1 cellular context compared by ENCODE assay signal in genomic region chr1:157073944-157074685, GRCh38.
TF ChIP-seq lines count a peak whose summit lies in the region.

No MANE protein-coding gene starts in this region.

TF ChIP-seq in HEK293, 187 proteins besides CTCF, POLR2A, EP300 and RAD21 (continued from another document):
- TF ChIP-seq HIC1 (tag by site-specific recombination; IDR thresholded peaks at IDR 0.05), result no peak
- TF ChIP-seq KLF7 (tag by site-specific recombination; IDR thresholded peaks at IDR 0.05; ENCODE audit: borderline replicate concordance), result no peak
- TF ChIP-seq, protein P1, sequence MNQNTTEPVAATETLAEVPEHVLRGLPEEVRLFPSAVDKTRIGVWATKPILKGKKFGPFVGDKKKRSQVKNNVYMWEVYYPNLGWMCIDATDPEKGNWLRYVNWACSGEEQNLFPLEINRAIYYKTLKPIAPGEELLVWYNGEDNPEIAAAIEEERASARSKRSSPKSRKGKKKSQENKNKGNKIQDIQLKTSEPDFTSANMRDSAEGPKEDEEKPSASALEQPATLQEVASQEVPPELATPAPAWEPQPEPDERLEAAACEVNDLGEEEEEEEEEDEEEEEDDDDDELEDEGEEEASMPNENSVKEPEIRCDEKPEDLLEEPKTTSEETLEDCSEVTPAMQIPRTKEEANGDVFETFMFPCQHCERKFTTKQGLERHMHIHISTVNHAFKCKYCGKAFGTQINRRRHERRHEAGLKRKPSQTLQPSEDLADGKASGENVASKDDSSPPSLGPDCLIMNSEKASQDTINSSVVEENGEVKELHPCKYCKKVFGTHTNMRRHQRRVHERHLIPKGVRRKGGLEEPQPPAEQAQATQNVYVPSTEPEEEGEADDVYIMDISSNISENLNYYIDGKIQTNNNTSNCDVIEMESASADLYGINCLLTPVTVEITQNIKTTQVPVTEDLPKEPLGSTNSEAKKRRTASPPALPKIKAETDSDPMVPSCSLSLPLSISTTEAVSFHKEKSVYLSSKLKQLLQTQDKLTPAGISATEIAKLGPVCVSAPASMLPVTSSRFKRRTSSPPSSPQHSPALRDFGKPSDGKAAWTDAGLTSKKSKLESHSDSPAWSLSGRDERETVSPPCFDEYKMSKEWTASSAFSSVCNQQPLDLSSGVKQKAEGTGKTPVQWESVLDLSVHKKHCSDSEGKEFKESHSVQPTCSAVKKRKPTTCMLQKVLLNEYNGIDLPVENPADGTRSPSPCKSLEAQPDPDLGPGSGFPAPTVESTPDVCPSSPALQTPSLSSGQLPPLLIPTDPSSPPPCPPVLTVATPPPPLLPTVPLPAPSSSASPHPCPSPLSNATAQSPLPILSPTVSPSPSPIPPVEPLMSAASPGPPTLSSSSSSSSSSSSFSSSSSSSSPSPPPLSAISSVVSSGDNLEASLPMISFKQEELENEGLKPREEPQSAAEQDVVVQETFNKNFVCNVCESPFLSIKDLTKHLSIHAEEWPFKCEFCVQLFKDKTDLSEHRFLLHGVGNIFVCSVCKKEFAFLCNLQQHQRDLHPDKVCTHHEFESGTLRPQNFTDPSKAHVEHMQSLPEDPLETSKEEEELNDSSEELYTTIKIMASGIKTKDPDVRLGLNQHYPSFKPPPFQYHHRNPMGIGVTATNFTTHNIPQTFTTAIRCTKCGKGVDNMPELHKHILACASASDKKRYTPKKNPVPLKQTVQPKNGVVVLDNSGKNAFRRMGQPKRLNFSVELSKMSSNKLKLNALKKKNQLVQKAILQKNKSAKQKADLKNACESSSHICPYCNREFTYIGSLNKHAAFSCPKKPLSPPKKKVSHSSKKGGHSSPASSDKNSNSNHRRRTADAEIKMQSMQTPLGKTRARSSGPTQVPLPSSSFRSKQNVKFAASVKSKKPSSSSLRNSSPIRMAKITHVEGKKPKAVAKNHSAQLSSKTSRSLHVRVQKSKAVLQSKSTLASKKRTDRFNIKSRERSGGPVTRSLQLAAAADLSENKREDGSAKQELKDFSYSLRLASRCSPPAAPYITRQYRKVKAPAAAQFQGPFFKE (tag by site-specific recombination; IDR thresholded peaks at IDR 0.05; ENCODE audit: borderline replicate concordance), result no peak
- no peak for TF ChIP-seq ZNF529 (tag by site-specific recombination; IDR thresholded peaks at IDR 0.05; ENCODE audit: insufficient replicate concordance)
- 0 out of 2 replicates have a peak, but pooled peaks have one; percentile 22 for TF ChIP-seq ZXDB (tag by site-specific recombination; IDR thresholded peaks at IDR 0.05)
- no peak for TF ChIP-seq ZNF521 (tag by site-specific recombination; IDR thresholded peaks at IDR 0.05)
- no peak for TF ChIP-seq ZNF146 (tag by site-specific recombination; IDR thresholded peaks at IDR 0.05)
- no peak for TF ChIP-seq SALL2 (tag by site-specific recombination; IDR thresholded peaks at IDR 0.05; ENCODE audit: borderline replicate concordance)
- TF ChIP-seq ZNF16 (tag by site-specific recombination; IDR thresholded peaks at IDR 0.05; ENCODE audit: low read depth), result no peak
- no peak for TF ChIP-seq ZBTB26 (tag by site-specific recombination; optimal IDR thresholded peaks at IDR 0.05)
- TF ChIP-seq RBAK (tag by site-specific recombination; IDR thresholded peaks at IDR 0.05), result no peak
- no peak for TF ChIP-seq ZNF311 (tag by site-specific recombination; IDR thresholded peaks at IDR 0.05; ENCODE audit: borderline replicate concordance)
- no peak for TF ChIP-seq ZNF596 (tag by site-specific recombination; IDR thresholded peaks at IDR 0.05)
- no peak for TF ChIP-seq ZNF544 (tag by site-specific recombination; IDR thresholded peaks at IDR 0.05)
- peak; percentile 53 for TF ChIP-seq ZNF654 (tag by site-specific recombination; IDR thresholded peaks at IDR 0.05; ENCODE audit: low read depth)
- TF ChIP-seq ZBTB1 (tag by site-specific recombination; IDR thresholded peaks at IDR 0.05), result no peak
- TF ChIP-seq, protein P2, sequence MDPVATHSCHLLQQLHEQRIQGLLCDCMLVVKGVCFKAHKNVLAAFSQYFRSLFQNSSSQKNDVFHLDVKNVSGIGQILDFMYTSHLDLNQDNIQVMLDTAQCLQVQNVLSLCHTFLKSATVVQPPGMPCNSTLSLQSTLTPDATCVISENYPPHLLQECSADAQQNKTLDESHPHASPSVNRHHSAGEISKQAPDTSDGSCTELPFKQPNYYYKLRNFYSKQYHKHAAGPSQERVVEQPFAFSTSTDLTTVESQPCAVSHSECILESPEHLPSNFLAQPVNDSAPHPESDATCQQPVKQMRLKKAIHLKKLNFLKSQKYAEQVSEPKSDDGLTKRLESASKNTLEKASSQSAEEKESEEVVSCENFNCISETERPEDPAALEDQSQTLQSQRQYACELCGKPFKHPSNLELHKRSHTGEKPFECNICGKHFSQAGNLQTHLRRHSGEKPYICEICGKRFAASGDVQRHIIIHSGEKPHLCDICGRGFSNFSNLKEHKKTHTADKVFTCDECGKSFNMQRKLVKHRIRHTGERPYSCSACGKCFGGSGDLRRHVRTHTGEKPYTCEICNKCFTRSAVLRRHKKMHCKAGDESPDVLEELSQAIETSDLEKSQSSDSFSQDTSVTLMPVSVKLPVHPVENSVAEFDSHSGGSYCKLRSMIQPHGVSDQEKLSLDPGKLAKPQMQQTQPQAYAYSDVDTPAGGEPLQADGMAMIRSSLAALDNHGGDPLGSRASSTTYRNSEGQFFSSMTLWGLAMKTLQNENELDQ (tag by site-specific recombination; IDR thresholded peaks at IDR 0.05; ENCODE audit: low read depth), result no peak
- no peak for TF ChIP-seq ZNF302 (tag by site-specific recombination; IDR thresholded peaks at IDR 0.05; ENCODE audit: low read depth)
- no peak for TF ChIP-seq ZNF221 (tag by site-specific recombination; IDR thresholded peaks at IDR 0.05; ENCODE audit: borderline replicate concordance)
- no peak for TF ChIP-seq ZBTB48 (tag by site-specific recombination; IDR thresholded peaks at IDR 0.05)
- no peak for TF ChIP-seq ZNF585B (tag by site-specific recombination; IDR thresholded peaks at IDR 0.05)
- TF ChIP-seq, protein P3, sequence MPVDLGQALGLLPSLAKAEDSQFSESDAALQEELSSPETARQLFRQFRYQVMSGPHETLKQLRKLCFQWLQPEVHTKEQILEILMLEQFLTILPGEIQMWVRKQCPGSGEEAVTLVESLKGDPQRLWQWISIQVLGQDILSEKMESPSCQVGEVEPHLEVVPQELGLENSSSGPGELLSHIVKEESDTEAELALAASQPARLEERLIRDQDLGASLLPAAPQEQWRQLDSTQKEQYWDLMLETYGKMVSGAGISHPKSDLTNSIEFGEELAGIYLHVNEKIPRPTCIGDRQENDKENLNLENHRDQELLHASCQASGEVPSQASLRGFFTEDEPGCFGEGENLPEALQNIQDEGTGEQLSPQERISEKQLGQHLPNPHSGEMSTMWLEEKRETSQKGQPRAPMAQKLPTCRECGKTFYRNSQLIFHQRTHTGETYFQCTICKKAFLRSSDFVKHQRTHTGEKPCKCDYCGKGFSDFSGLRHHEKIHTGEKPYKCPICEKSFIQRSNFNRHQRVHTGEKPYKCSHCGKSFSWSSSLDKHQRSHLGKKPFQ (tag by site-specific recombination; IDR thresholded peaks at IDR 0.05), result no peak
- no peak for TF ChIP-seq SETDB1 (IDR thresholded peaks at IDR 0.05; ENCODE audit: insufficient read length, low read length)
- TF ChIP-seq ZNF157 (tag by site-specific recombination; IDR thresholded peaks at IDR 0.05), result no peak
- peak; percentile 81 for TF ChIP-seq ZNF600 (tag by site-specific recombination; IDR thresholded peaks at IDR 0.05)
- TF ChIP-seq HOXA7 (CRISPR knock-in tag; IDR thresholded peaks at IDR 0.05; ENCODE audit: borderline replicate concordance), result no peak
- TF ChIP-seq ZNF274 (IDR thresholded peaks at IDR 0.05; ENCODE audit: low read length), result no peak
- TF ChIP-seq ZNF274 (tag by site-specific recombination; IDR thresholded peaks at IDR 0.05; ENCODE audit: borderline replicate concordance), result no peak
- TF ChIP-seq ZNF555 (tag by site-specific recombination; conservative IDR thresholded peaks at IDR 0.05), result no peak
- no peak for TF ChIP-seq ZNF324 (tag by site-specific recombination; IDR thresholded peaks at IDR 0.05)
- TF ChIP-seq ZNF558 (tag by site-specific recombination; IDR thresholded peaks at IDR 0.05), result no peak
- no peak for TF ChIP-seq ZNF791 (tag by site-specific recombination; IDR thresholded peaks at IDR 0.05)
- TF ChIP-seq ZNF626 (tag by site-specific recombination; IDR thresholded peaks at IDR 0.05), result no peak
- TF ChIP-seq GLIS2 (tag by site-specific recombination; IDR thresholded peaks at IDR 0.05), result peak; percentile 67
- TF ChIP-seq ZBTB7A (tag by site-specific recombination; IDR thresholded peaks at IDR 0.05; ENCODE audit: low read depth), result no peak
- no peak for TF ChIP-seq MEIS1 (CRISPR knock-in tag; IDR thresholded peaks at IDR 0.05; ENCODE audit: borderline replicate concordance)
